8 cellular contexts compared by ENCODE assay signal in genomic region chr15:74889390-74889881, GRCh38. TPM values are rescaled to one million over a fixed set of nuclear protein-coding genes. Genes with fewer than 3 reads are reported as not detected.
DNase-seq lines count a peak whose midpoint lies in the region; ATAC-seq and TF ChIP-seq lines count a peak whose summit lies in the region.

No MANE protein-coding gene starts in this region.

- DNase-seq in NCI-H510A treated with DMSO at 0.1 percent for 48 hours (lab: John Stamatoyannopoulos, UW) (peak; percentile 31), NCI-H510A (lab: John Stamatoyannopoulos, UW) (no peak), activated B cell treated with CpG ODN at 0.5 μM for 24 hours (no peak), fibroblast of villous mesenchyme (ENCODE audit: low read depth) (peak; percentile 40), neuronal stem cell (ENCODE audit: low spot score) (no peak), LoVo (ENCODE audit: low spot score) (no peak), activated gamma-delta T cell treated with Interleukin-2 at 50 U/mL for 16 hours (no peak)

- H3K36me3 Mint-ChIP-seq in activated B cell treated with CpG ODN at 0.5 μM for 24 hours (ENCODE audit: low read depth), result peaks cover 20% of the 10 kb centered on the region

- CTCF ChIA-PET in activated B cell treated with CpG ODN at 0.5 μM for 24 hours (lab: Charles Lee), result interaction anchor here (1.1 to 2.1 kb wide), 4 partner anchors 11 to 259 kb away, joined by 3 to 18 read pairs (median 4); no protein-coding TSS in a partner anchor

- H3K4me3 ChIP-seq in fibroblast of villous mesenchyme (ENCODE audit: low read depth, low read length) (peak overlapping the region; percentile 96), neuronal stem cell (ENCODE audit: low read length in 2 of 2) (peak overlapping the region; percentile 67 to 70)

- no peaks in the 10 kb centered on the region for H3K27me3 ChIP-seq in neuronal stem cell (ENCODE audit: control insufficient read depth in 3 of 3, insufficient read depth in 3 of 3, low read depth in 1 of 3, low read length in 3 of 3)

- peak overlapping the region; percentile 96 for H3K4me3 Mint-ChIP-seq in activated B cell treated with CpG ODN at 0.5 μM for 24 hours

- no peak overlapping the region for H3K23ac ChIP-seq in neuronal stem cell (ENCODE audit: low read depth, low read length, poor library complexity)

- no CpG with 5 or more reads among the region's 8 CpGs for WGBS in neuronal stem cell (ENCODE audit: extremely low coverage in 2 of 2, insufficient read length in 2 of 2, insufficient replicate concordance in 1 of 2), 2 donors

- H2BK12ac ChIP-seq in neuronal stem cell (ENCODE audit: low read length), result no peak overlapping the region

- no peak for TF ChIP-seq CTCF in activated B cell treated with CpG ODN at 0.5 μM for 24 hours (IDR thresholded peaks at IDR 0.05)
- no peak for TF ChIP-seq CTCF in fibroblast of villous mesenchyme (IDR thresholded peaks at IDR 0.05; ENCODE audit: insufficient read depth, low read depth, low read length)

- peaks cover 47% of the 10 kb centered on the region for H3K4me1 Mint-ChIP-seq in activated B cell treated with CpG ODN at 0.5 μM for 24 hours

- H3K27ac Mint-ChIP-seq in activated B cell treated with CpG ODN at 0.5 μM for 24 hours, result peak overlapping the region; percentile 89

- H2AFZ ChIP-seq in neuronal stem cell (ENCODE audit: low read length), result peak overlapping the region; percentile 91

- no peak overlapping the region for H3K14ac ChIP-seq in neuronal stem cell (ENCODE audit: low read length)

- H3K36me3 ChIP-seq in neuronal stem cell (replicated peaks in 1 of 2; ENCODE audit: control insufficient read depth in 2 of 2, insufficient read depth in 2 of 2, low read length in 2 of 2), result peaks cover 19 to 27% of the 10 kb centered on the region in 2 donors

- H3K27ac ChIP-seq in neuronal stem cell (replicated peaks; ENCODE audit: low read length), result no peak overlapping the region

- ATAC-seq in HG03196 (IDR thresholded peaks at IDR 0.05; ENCODE audit: unreplicated experiment) (peak; percentile 2), activated B cell treated with CpG ODN at 0.5 μM for 24 hours (ENCODE audit: low read depth) (peak; percentile 5)

- no peak overlapping the region for H2BK5ac ChIP-seq in neuronal stem cell (ENCODE audit: low read length)

- H4K8ac ChIP-seq in neuronal stem cell (ENCODE audit: low read depth, low read length), result no peak overlapping the region

- intact Hi-C loops in activated B cell treated with CpG ODN at 0.5 μM for 24 hours (cut with micrococcal nuclease), result no loop called here

- H3K9me3 ChIP-seq in neuronal stem cell (replicated peaks in 1 of 2; ENCODE audit: control insufficient read depth in 2 of 2, insufficient read depth in 1 of 2, low read depth in 1 of 2, low read length in 2 of 2), result no peaks in the 10 kb centered on the region

- H3K4ac ChIP-seq in neuronal stem cell (ENCODE audit: low read length), result no peak overlapping the region

- no peaks in the 10 kb centered on the region for H3K27me3 Mint-ChIP-seq in activated B cell treated with CpG ODN at 0.5 μM for 24 hours

- H3K9ac ChIP-seq in neuronal stem cell (ENCODE audit: low read depth, low read length, poor library complexity), result no peak overlapping the region

- H2AK5ac ChIP-seq in neuronal stem cell (ENCODE audit: low read depth, low read length), result no peak overlapping the region

- H2BK15ac ChIP-seq in neuronal stem cell (ENCODE audit: low read length), result no peak overlapping the region

- H4K91ac ChIP-seq in neuronal stem cell (ENCODE audit: low read depth, low read length, poor library complexity), result no peak overlapping the region

- peak overlapping the region; percentile 92 for H3K4me2 ChIP-seq in neuronal stem cell (ENCODE audit: insufficient read depth, low read length, poor library complexity, severe bottlenecking)

- POLR2A ChIA-PET in activated B cell treated with CpG ODN at 0.5 μM for 24 hours (lab: Charles Lee), result interaction anchor here (0.6 to 2.6 kb wide), 14 partner anchors 11 to 273 kb away, joined by 3 to 17 read pairs (median 4); partner anchors contain the start of genes CLK3, COX5A, FAM219B and SCAMP2

- peaks cover 7% of the 10 kb centered on the region in 2 donors for H3K4me1 ChIP-seq in neuronal stem cell (ENCODE audit: control insufficient read depth in 2 of 2, insufficient read depth in 1 of 2, low read depth in 1 of 2, low read length in 2 of 2)

- no peaks in the 10 kb centered on the region for H3K9me3 Mint-ChIP-seq in activated B cell treated with CpG ODN at 0.5 μM for 24 hours

- no peak overlapping the region for H2BK120ac ChIP-seq in neuronal stem cell (ENCODE audit: low read depth, low read length)

- H3K18ac ChIP-seq in neuronal stem cell (ENCODE audit: low read length), result no peak overlapping the region

- no peaks in the 10 kb centered on the region for H3K79me1 ChIP-seq in neuronal stem cell (ENCODE audit: low read depth, low read length)

RNA-seq across cellular contexts. Expression of gene MPI, which starts 0.4 kb away (rescaled TPM):
- total RNA-seq in activated B cell treated with CpG ODN at 0.5 μM for 24 hours, result 33.1 and 40.2 TPM in 2 replicates
- total RNA-seq in fibroblast of villous mesenchyme, result 38.0 and 41.5 TPM in 2 replicates
- polyA plus RNA-seq in neuronal stem cell (2013, experiment 1 of 2), result 30.2 TPM
- polyA plus RNA-seq in neuronal stem cell (2013, experiment 2 of 2), result 33.1 TPM

RNA-seq across cellular contexts. Expression of gene SCAMP2, which starts 16.3 kb away (rescaled TPM):
- 112 and 129 TPM in 2 replicates for total RNA-seq in activated B cell treated with CpG ODN at 0.5 μM for 24 hours
- total RNA-seq in fibroblast of villous mesenchyme, result 25.1 and 33.7 TPM in 2 replicates
- 40.9 TPM for polyA plus RNA-seq in neuronal stem cell (2013, experiment 1 of 2)
- polyA plus RNA-seq in neuronal stem cell (2013, experiment 2 of 2), result 46.5 TPM

RNA-seq across cellular contexts. Expression of gene FAM219B, which starts 17.2 kb away (rescaled TPM):
- 76.0 and 90.4 TPM in 2 replicates for total RNA-seq in activated B cell treated with CpG ODN at 0.5 μM for 24 hours
- total RNA-seq in fibroblast of villous mesenchyme, result 39.0 and 41.5 TPM in 2 replicates
- polyA plus RNA-seq in neuronal stem cell (2013, experiment 1 of 2), result 63.9 TPM
- 61.0 TPM for polyA plus RNA-seq in neuronal stem cell (2013, experiment 2 of 2)

RNA-seq across cellular contexts. Expression of gene ULK3, which starts 46.5 kb away (rescaled TPM):
- 43.6 and 52.1 TPM in 2 replicates for total RNA-seq in activated B cell treated with CpG ODN at 0.5 μM for 24 hours
- 15.5 and 17.3 TPM in 2 replicates for total RNA-seq in fibroblast of villous mesenchyme
- 16.2 TPM for polyA plus RNA-seq in neuronal stem cell (2013, experiment 1 of 2)
- polyA plus RNA-seq in neuronal stem cell (2013, experiment 2 of 2), result 15.9 TPM

RNA-seq across cellular contexts. Expression of gene COX5A, which starts 48.4 kb away (rescaled TPM):
- total RNA-seq in activated B cell treated with CpG ODN at 0.5 μM for 24 hours (150 and 159 TPM in 2 replicates), fibroblast of villous mesenchyme (33.7 and 47.4 TPM in 2 replicates)
- polyA plus RNA-seq in neuronal stem cell (2013, experiment 1 of 2), result 306 TPM
- polyA plus RNA-seq in neuronal stem cell (2013, experiment 2 of 2), result 291 TPM

Comparison
In these comparisons a context has a peak if more than half of its experiments do, and no peak if none do; other contexts are left out.
1. DNase-seq: peak in NCI-H510A treated with DMSO at 0.1 percent for 48 hours (single experiment) and fibroblast of villous mesenchyme (single experiment); none in NCI-H510A (single experiment), activated B cell treated with CpG ODN at 0.5 μM for 24 hours (single experiment), neuronal stem cell (single experiment), LoVo (single experiment) and activated gamma-delta T cell treated with Interleukin-2 at 50 U/mL for 16 hours (single experiment).